ENCODE assay signal across 1 cellular context in the genomic region with DNA sequence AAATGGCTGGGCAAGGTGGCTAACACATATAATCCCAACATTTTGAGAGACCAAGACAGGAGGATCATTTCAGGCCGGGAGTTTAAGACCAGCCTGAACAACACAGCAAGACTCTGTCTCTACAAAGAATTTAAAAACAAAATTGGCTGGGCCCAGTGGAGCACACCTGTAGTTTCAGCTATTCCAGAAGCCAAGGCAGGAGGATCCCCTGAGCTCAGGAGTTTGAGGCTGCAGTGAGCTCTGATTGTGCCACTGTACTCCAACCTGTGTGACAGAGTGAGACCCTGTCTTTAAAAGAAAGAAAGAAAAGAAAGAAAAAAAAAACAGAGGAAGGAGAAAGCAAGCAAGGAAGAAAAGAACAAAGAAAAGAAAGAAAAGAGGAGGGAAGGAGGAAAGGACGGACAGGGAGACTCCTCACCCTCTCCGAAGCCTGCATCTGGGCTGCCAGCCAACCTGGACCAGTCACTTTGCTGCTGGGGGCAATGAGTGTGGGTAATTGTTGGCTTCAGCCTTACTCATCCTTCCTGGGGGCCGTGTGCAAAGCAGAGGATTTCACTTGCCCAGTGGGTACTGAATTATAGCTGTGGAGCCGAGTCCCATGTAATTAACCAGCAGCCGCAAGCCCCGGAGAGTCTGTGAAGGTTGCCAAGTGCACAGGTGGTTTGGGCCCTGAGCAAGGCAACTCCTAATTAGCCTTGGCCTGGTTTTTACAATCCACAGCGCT.
TF ChIP-seq lines count a peak whose summit lies in the region.

No MANE protein-coding gene starts in this region.

TF ChIP-seq in A549, 52 proteins besides CTCF, POLR2A, EP300 and RAD21 (continued from another document):
- TF ChIP-seq CHD2 (IDR thresholded peaks at IDR 0.05; ENCODE audit: low read length, partially characterized antibody), result no peak
- TF ChIP-seq ZFP36 (IDR thresholded peaks at IDR 0.05; ENCODE audit: borderline replicate concordance, partially characterized antibody), result no peak
- TF ChIP-seq MYC (IDR thresholded peaks at IDR 0.05; ENCODE audit: borderline replicate concordance, low read length), result no peak
- no peak for TF ChIP-seq CEBPB (IDR thresholded peaks at IDR 0.05)
- no peak for TF ChIP-seq NFE2L2 (conservative IDR thresholded peaks at IDR 0.05; ENCODE audit: low read length)
- no peak for TF ChIP-seq TP53 (CRISPR knock-in tag; IDR thresholded peaks at IDR 0.05)
- TF ChIP-seq HOXA7 (CRISPR knock-in tag; IDR thresholded peaks at IDR 0.05), result no peak
